Comparison of ENCODE assay signal across 1 cellular context in genomic region chr13:49097374-49097773, GRCh38.
TF ChIP-seq lines count a peak whose summit lies in the region.

No MANE protein-coding gene starts in this region.

TF ChIP-seq in HepG2, 621 proteins besides CTCF, POLR2A, EP300 and RAD21 (continued from another document):
- TF ChIP-seq CBX2 (IDR thresholded peaks at IDR 0.05; ENCODE audit: low read depth, low read length) (no peak), CBX2 (CRISPR knock-in tag; IDR thresholded peaks at IDR 0.05; ENCODE audit: low read depth) (no peak), TBP (CRISPR knock-in tag; IDR thresholded peaks at IDR 0.05) (no peak), SOX13 (IDR thresholded peaks at IDR 0.05) (no peak), SOX13 (CRISPR knock-in tag; conservative IDR thresholded peaks at IDR 0.05 in 1 of 2, IDR thresholded peaks at IDR 0.05 in 1 of 2) (peak in 1 of 2 experiments; percentile 6; a peak in 1 of 4 replicates), ARID5B (CRISPR knock-in tag; IDR thresholded peaks at IDR 0.05) (0 out of 2 replicates have a peak, but pooled peaks have one; percentile 23)
